8 cellular contexts compared by ENCODE assay signal in the genomic region with DNA sequence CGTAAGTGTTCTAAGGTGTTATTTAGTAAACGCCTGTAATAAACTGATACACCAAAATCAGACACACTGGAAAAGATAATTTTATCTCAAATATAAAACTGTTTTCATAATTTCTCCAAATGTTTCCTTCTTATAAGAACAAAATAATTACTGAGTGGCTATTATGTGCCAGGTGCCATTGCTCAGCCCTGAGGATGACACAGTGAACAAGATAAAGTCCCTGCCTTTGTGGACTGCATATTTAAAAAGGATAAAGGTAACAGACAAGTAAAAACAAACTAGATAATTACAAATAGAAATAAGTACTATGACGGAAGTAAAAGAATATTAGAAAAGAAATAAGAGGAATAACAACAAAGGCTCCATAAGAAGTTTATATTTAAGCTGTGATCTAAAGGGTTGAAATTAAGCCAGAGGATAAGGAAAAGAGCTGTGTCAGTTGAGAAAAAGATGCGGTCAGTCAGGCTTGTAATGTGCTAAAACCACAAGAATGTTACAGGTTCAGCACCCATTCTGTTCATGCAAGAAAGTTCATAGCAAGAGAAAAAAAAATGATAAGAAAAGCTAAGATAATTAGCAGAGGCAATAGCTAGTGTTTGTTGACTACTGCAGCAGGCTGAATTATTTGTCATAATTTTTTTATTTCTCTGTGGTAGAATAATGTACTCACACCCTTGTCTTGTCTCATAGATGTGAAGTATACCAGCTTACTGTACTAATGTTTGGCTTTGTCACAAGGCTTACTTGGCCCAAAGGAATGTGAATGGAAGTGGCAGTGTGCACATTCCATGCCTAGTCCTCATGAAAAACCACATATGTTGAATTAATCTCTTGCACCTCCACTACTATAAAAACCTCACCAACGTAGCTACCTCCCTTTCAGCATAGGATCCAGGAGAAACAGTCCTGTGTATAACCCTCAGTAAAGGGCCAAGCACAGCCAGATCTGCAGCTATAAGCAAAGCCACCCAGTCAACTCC.
DNase-seq lines count a peak whose midpoint lies in the region; ATAC-seq and TF ChIP-seq lines count a peak whose summit lies in the region.

No MANE protein-coding gene starts in this region.

- H3K36me3 Mint-ChIP-seq in progenitor cell of endocrine pancreas (ENCODE audit: insufficient read depth), result no peaks in the 10 kb centered on the region

- H3K27ac Mint-ChIP-seq in progenitor cell of endocrine pancreas, result peak overlapping the region; percentile 14

- no peaks in the 10 kb centered on the region for H3K27me3 Mint-ChIP-seq in progenitor cell of endocrine pancreas

- TF ChIP-seq CTCF in astrocyte of the cerebellum (IDR thresholded peaks at IDR 0.05; ENCODE audit: low read depth, low read length, missing control alignments) (no peak), progenitor cell of endocrine pancreas (IDR thresholded peaks at IDR 0.05; ENCODE audit: unreplicated experiment) (no peak), omental fat pad (IDR thresholded peaks at IDR 0.05) (no peak)

- ATAC-seq in GM19351 (IDR thresholded peaks at IDR 0.05; ENCODE audit: unreplicated experiment), result peak; percentile 65
- peak; percentile 76 for ATAC-seq in HG03432 (IDR thresholded peaks at IDR 0.05; ENCODE audit: unreplicated experiment)
- no peak for ATAC-seq in HG02884 (IDR thresholded peaks at IDR 0.05; ENCODE audit: unreplicated experiment)
- ATAC-seq in omental fat pad (ENCODE audit: low FRiP score), result no peak
- ATAC-seq in HG02571 (IDR thresholded peaks at IDR 0.05; ENCODE audit: unreplicated experiment), result no peak

- H3K9me3 Mint-ChIP-seq in progenitor cell of endocrine pancreas (ENCODE audit: low read depth), result peaks cover 22% of the 10 kb centered on the region

- no peaks in the 10 kb centered on the region for H3K4me1 Mint-ChIP-seq in progenitor cell of endocrine pancreas (ENCODE audit: low read depth)

- in situ Hi-C loops in astrocyte of the cerebellum (cut with HindIII; ENCODE audit: low sequenced_read_pairs), result no loop called here

- DNase-seq in astrocyte of the cerebellum (ENCODE audit: low read depth) (peak; percentile 90), progenitor cell of endocrine pancreas (ENCODE audit: low spot score, unreplicated experiment) (no peak), NCI-H146 (lab: John Stamatoyannopoulos, UW) (no peak), omental fat pad (ENCODE audit: low spot score) (no peak)

- no peak overlapping the region for H3K4me3 ChIP-seq in astrocyte of the cerebellum (ENCODE audit: low read depth, low read length)

- no peak overlapping the region for H3K4me3 Mint-ChIP-seq in progenitor cell of endocrine pancreas (ENCODE audit: low read depth)

Comparison
In these comparisons a context has a peak if more than half of its experiments do, and no peak if none do; other contexts are left out.
1. ATAC-seq: peak in GM19351 (single experiment) and HG03432 (single experiment); none in HG02884 (single experiment), omental fat pad (single experiment) and HG02571 (single experiment).